In the genomic region with DNA sequence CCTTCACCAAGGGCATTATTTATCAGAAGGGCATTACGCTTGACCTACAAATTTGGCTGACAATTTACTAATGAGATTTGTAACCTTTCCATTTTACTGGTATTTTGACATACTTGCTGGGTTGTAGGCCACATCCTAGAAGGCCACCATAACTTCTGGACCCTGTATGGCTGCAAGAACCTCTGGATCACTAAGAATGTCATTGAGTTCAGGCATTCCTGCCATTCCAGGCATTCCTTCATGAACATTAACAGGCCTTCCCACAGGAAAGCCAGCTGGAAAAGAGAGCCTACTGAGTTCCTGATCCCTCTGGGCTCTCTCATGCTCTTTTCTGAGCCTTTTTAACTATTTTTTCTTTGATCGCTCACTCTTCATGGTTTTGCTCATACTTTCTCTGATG, we compare ENCODE assay signal across 26 cellular contexts. TPM values are rescaled to one million over a fixed set of nuclear protein-coding genes. Genes with fewer than 3 reads are reported as not detected.
DNase-seq lines count a peak whose midpoint lies in the region; ATAC-seq and TF ChIP-seq lines count a peak whose summit lies in the region.
"Had no signal": no experiment of that assay in that cellular context is flagged by ENCODE, and none has a peak within 500 bp of the region (broad histone marks: within the 10 kb centered on the region; RNA-seq: fewer than 3 reads in every experiment).

No MANE protein-coding gene starts in this region.

- no peaks in the 10 kb centered on the region for H3K79me1 ChIP-seq in neuronal stem cell (ENCODE audit: low read depth, low read length)

- no peaks in the 10 kb centered on the region for H3K9me3 ChIP-seq in neuronal stem cell (replicated peaks in 1 of 2; ENCODE audit: control insufficient read depth in 2 of 2, insufficient read depth in 1 of 2, low read depth in 1 of 2, low read length in 2 of 2)
- H3K9me3 ChIP-seq: esophagus muscularis mucosa, gastrocnemius medialis, neutrophil, psoas muscle had no signal

- no peak overlapping the region for H4K8ac ChIP-seq in neuronal stem cell (ENCODE audit: low read depth, low read length)

- no peak overlapping the region for H3K14ac ChIP-seq in neuronal stem cell (ENCODE audit: low read length)

- DNase-seq in EH (ENCODE audit: low read depth) (peak; percentile 32), iPS DF 19.7 (ENCODE audit: low read depth, low spot score) (peak; percentile 82), neuronal stem cell (ENCODE audit: low spot score) (peak; percentile 48), NCI-H187 (lab: John Stamatoyannopoulos, UW) (no peak)
- DNase-seq in activated CD4-positive, alpha-beta T cell treated with anti-CD3 and anti-CD28 coated beads, Interleukin-2, amount 50 U/mL, for 4 hours = no peak
- DNase-seq: activated CD4-positive, alpha-beta T cell treated with anti-CD3 and anti-CD28 coated beads for 36 hours; activated CD8-positive, alpha-beta memory T cell treated with anti-CD3 and anti-CD28 coated beads for 24 hours; activated gamma-delta T cell; activated naive CD8-positive, alpha-beta T cell treated with anti-CD3 and anti-CD28 coated beads, Interleukin-2, amount 50 U/mL, for 24 hours; activated T-cell treated with anti-CD3 and anti-CD28 coated beads, Interleukin-2, amount 50 U/mL, for 1 hour; brain microvascular endothelial cell; effector memory CD4-positive, alpha-beta T cell; gastrocnemius medialis; hippocampal formation; kidney glomerular epithelial cell; mammary epithelial cell; NCI-H146; NCI-H2171 treated with DMSO at 0.1 percent for 48 hours; NCI-H524 treated with DMSO at 0.1 percent for 48 hours; NK-92 treated with Interleukin-12 subunit alpha and Interleukin-12 subunit beta, amount 100 ng/mL, for 24 hours; psoas muscle had no signal

- H3K9ac ChIP-seq in neuronal stem cell (ENCODE audit: low read depth, low read length, poor library complexity) = no peak overlapping the region
- H3K9ac ChIP-seq: KMS-11 had no signal

- peak overlapping the region; percentile 68 for H3K27ac ChIP-seq in neuronal stem cell (replicated peaks; ENCODE audit: low read length)
- H3K27ac ChIP-seq: brain microvascular endothelial cell, esophagus muscularis mucosa, gastrocnemius medialis, KMS-11, neutrophil, psoas muscle had no signal

- no peak overlapping the region for H3K4me2 ChIP-seq in neuronal stem cell (ENCODE audit: insufficient read depth, low read length, poor library complexity, severe bottlenecking)
- H3K4me2 ChIP-seq: KMS-11 had no signal

- no CpG with 5 or more reads among the region's 2 CpGs for WGBS in neuronal stem cell (ENCODE audit: extremely low coverage in 2 of 2, insufficient read length in 2 of 2, insufficient replicate concordance in 1 of 2), 2 donors

- peaks cover 0 to 7% of the 10 kb centered on the region in 2 donors for H3K4me1 ChIP-seq in neuronal stem cell (ENCODE audit: control insufficient read depth in 2 of 2, insufficient read depth in 1 of 2, low read depth in 1 of 2, low read length in 2 of 2)
- H3K4me1 ChIP-seq: esophagus muscularis mucosa, gastrocnemius medialis, psoas muscle had no signal

- H2BK5ac ChIP-seq in neuronal stem cell (ENCODE audit: low read length) = no peak overlapping the region

- no peak for TF ChIP-seq RAD21 in Ishikawa (IDR thresholded peaks at IDR 0.05; ENCODE audit: low read depth)

- no peak overlapping the region for H4K91ac ChIP-seq in neuronal stem cell (ENCODE audit: low read depth, low read length, poor library complexity)

- H3K18ac ChIP-seq in neuronal stem cell (ENCODE audit: low read length) = no peak overlapping the region

- no peak for ATAC-seq in GM18502 (IDR thresholded peaks at IDR 0.05; ENCODE audit: poor library complexity, unreplicated experiment)
- ATAC-seq: activated CD4-positive, alpha-beta T cell treated with anti-CD3 and anti-CD28 coated beads for 36 hours; activated naive CD8-positive, alpha-beta T cell treated with anti-CD3 and anti-CD28 coated beads, Interleukin-2, amount 50 U/mL, for 24 hours; gastrocnemius medialis; psoas muscle had no signal

- no peak overlapping the region for H2AK5ac ChIP-seq in neuronal stem cell (ENCODE audit: low read depth, low read length)

- H2BK15ac ChIP-seq in neuronal stem cell (ENCODE audit: low read length) = no peak overlapping the region

- no peak overlapping the region for H2AFZ ChIP-seq in neuronal stem cell (ENCODE audit: low read length)

- H3K4me3 ChIP-seq in neuronal stem cell (ENCODE audit: low read length in 2 of 2) = no peak overlapping the region
- H3K4me3 ChIP-seq: esophagus muscularis mucosa, gastrocnemius medialis, psoas muscle had no signal

- H3K23ac ChIP-seq in neuronal stem cell (ENCODE audit: low read depth, low read length, poor library complexity) = no peak overlapping the region

- H3K4ac ChIP-seq in neuronal stem cell (ENCODE audit: low read length) = no peak overlapping the region

- no peaks in the 10 kb centered on the region for H3K27me3 ChIP-seq in neuronal stem cell (ENCODE audit: control insufficient read depth in 3 of 3, insufficient read depth in 3 of 3, low read depth in 1 of 3, low read length in 3 of 3)
- H3K27me3 ChIP-seq: brain microvascular endothelial cell, esophagus muscularis mucosa, gastrocnemius medialis had no signal

- H2BK120ac ChIP-seq in neuronal stem cell (ENCODE audit: low read depth, low read length) = no peak overlapping the region

- no peak for TF ChIP-seq EP300 in Ishikawa (IDR thresholded peaks at IDR 0.05; ENCODE audit: borderline replicate concordance)

- H2BK12ac ChIP-seq in neuronal stem cell (ENCODE audit: low read length) = no peak overlapping the region

- no peaks in the 10 kb centered on the region for H3K36me3 ChIP-seq in neuronal stem cell (replicated peaks in 1 of 2; ENCODE audit: control insufficient read depth in 2 of 2, insufficient read depth in 2 of 2, low read length in 2 of 2)
- H3K36me3 ChIP-seq: brain microvascular endothelial cell, esophagus muscularis mucosa, gastrocnemius medialis, neutrophil had no signal

TF ChIP-seq in Ishikawa, 13 proteins besides CTCF, POLR2A, EP300 and RAD21:
- peak; percentile 76 for TF ChIP-seq TEAD4 (IDR thresholded peaks at IDR 0.05)
- no peak for TF ChIP-seq TCF12 (IDR thresholded peaks at IDR 0.05; ENCODE audit: low read depth)

RNA-seq across cellular contexts. Expression of gene SLC35A1, which starts 28.4 kb away (rescaled TPM):
- 13.3 TPM for polyA plus RNA-seq in neuronal stem cell (2013, experiment 1 of 2)
- polyA plus RNA-seq in neuronal stem cell (2013, experiment 2 of 2) = 14.3 TPM

RNA-seq across cellular contexts. Expression of gene CFAP206, which starts 36.6 kb away (rescaled TPM):
- 0.99 TPM for polyA plus RNA-seq in neuronal stem cell (2013, experiment 1 of 2)
- 1.2 TPM for polyA plus RNA-seq in neuronal stem cell (2013, experiment 2 of 2)

Comparison
In these comparisons a context has a peak if more than half of its experiments do, and no peak if none do; other contexts are left out.
1. DNase-seq: peak in EH (single experiment), iPS DF 19.7 (single experiment) and neuronal stem cell (single experiment); none in activated CD4-positive, alpha-beta T cell treated with anti-CD3 and anti-CD28 coated beads, Interleukin-2, amount 50 U/mL, for 4 hours (0 of 2) and NCI-H187 (0 of 2).